Comparison of ENCODE assay signal across 8 cellular contexts in the genomic region with DNA sequence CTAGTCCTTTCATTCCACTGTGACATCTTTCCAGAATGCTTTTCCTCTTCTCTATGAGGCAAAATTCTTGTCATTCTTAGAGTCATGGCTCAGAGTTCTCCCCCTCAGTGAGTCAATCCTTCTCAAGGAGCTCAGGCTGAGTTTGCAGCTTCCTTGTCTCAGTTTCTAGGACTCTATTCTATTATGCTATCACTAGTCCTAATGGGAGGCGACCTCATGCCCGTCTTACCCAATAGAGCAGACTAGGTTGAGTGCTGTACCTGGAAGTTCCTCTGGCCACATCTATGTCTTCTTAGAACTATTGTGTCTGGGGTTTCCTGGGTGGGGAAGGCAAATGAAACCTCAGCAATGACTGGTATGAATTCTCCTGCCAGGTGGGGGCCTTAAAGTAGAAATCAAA.
A peak's percentile ranks its signal among the peaks of the same experiment; 100 is the strongest.
DNase-seq lines count a peak whose midpoint lies in the region; ATAC-seq and FAIRE-seq lines count a peak whose summit lies in the region.

No MANE protein-coding gene starts in this region.

- DNase-seq in T-helper 2 cell: peak in 3 of 5 experiments; percentile 8 to 90 (median 36)
- peak; percentile 85 for DNase-seq in dedifferentiated amniotic fluid mesenchymal stem cell (ENCODE audit: extremely low spot score)
- DNase-seq in stimulated activated CD4-positive, alpha-beta T cell treated with anti-CD3 and anti-CD28 coated beads, Interleukin-15, amount 100 ng/mL, for 24 hours: peak; percentile 57
- no peak for DNase-seq in NCI-H187 (lab: John Stamatoyannopoulos, UW)
- DNase-seq in KBM-7: no peak
- no peak for DNase-seq in NK-92 (lab: John Stamatoyannopoulos, UW; ENCODE audit: unreplicated experiment)

- in situ Hi-C loops in KBM-7 (cut with MboI; ENCODE audit: low pct_unique_long_range_greater_than_20kb, low sequenced_read_pairs): loop anchor here (25.0 kb wide), 2 partner anchors 332 to 507 kb away; partner anchors contain the start of gene LOXHD1

- FAIRE-seq in G401.6 (lab: Jason Lieb, UNC): peak; percentile 98

- no peak for ATAC-seq in GM18870 (IDR thresholded peaks at IDR 0.05; ENCODE audit: unreplicated experiment)

Comparison
In these comparisons a context has a peak if more than half of its experiments do, and no peak if none do; other contexts are left out.
1. DNase-seq: peak in T-helper 2 cell (3 of 5), dedifferentiated amniotic fluid mesenchymal stem cell (single experiment) and stimulated activated CD4-positive, alpha-beta T cell treated with anti-CD3 and anti-CD28 coated beads, Interleukin-15, amount 100 ng/mL, for 24 hours (single experiment); none in NCI-H187 (0 of 2), KBM-7 (single experiment) and NK-92 (single experiment).